Comparison of ENCODE assay signal across 9 cellular contexts in the genomic region with DNA sequence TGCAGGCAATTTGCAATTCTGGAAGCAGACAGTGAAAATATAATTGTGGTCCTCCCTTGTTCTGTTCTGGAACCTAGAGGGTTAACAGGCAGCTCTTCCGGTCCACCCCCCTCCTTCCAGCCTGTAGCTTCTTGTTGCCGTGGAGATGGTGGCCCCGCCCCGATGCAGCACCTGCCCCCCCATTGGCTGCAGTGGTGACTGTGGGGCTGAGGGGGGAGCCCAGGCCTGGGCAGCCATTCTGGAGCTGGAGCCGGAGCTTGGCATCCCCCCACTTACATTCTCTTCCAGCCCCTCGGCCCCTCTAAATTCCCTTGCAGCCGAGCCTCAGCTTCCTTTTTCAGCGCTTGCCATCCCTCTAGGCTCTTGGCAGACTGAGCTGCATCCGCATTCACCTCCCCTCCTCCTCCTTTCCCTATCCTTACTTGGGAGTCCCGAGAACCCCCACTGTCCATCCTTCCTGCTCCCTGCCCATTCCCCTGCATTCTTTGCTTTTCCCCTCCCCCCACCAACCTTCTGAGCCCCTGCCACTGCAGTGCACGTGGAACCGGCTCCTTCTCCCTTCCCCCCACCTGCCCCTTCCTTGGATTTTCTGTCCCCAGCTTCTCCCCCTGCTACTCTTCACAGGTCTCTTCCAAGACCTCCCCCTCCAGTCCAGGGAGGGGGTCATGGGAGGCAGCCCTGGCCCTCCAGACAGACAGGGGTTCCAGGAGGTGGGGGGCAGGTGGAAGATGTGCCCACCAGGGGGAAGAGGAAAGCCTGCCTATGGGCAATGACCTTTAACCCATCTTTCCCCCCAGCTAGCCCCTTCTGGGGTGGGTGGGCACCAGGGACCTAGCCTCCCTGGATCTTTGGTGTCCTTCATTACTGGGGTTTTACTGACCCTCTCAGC. TPM values are rescaled to one million over a fixed set of nuclear protein-coding genes. Genes with fewer than 3 reads are reported as not detected.
DNase-seq lines count a peak whose midpoint lies in the region; ATAC-seq and TF ChIP-seq lines count a peak whose summit lies in the region.
"Had no signal": no experiment of that assay in that cellular context is flagged by ENCODE, and none has a peak within 500 bp of the region (broad histone marks: within the 10 kb centered on the region; RNA-seq: fewer than 3 reads in every experiment).

No MANE protein-coding gene starts in this region.

- H3K4me1 Mint-ChIP-seq in activated CD8-positive, alpha-beta T cell treated with anti-CD3 and anti-CD28 coated beads, Interleukin-2, amount 10 ng/mL, durations not matched to agents 7 days and 5 days (ENCODE audit: low read depth): peaks cover 65% of the 10 kb centered on the region
- H3K4me1 Mint-ChIP-seq in endothelial cell (ENCODE audit: unreplicated experiment) (peaks cover 66% of the 10 kb centered on the region), natural killer cell (peaks cover 57 to 74% of the 10 kb centered on the region in 2 donors)

- no peaks in the 10 kb centered on the region for H3K9me3 ChIP-seq in stomach smooth muscle (ENCODE audit: control insufficient read depth in 2 of 2, low read length in 2 of 2)
- H3K9me3 ChIP-seq: tibial artery had no signal

- H3K4me3 ChIP-seq in AG10803 (ENCODE audit: low read length) (no peak overlapping the region), stomach smooth muscle (ENCODE audit: low read length in 2 of 2) (peak overlapping the region in 1 of 2 donors; percentile 59)
- H3K4me3 ChIP-seq: tibial artery had no signal

- H3K4me3 Mint-ChIP-seq in activated CD8-positive, alpha-beta T cell treated with anti-CD3 and anti-CD28 coated beads, Interleukin-2, amount 10 ng/mL, durations not matched to agents 7 days and 5 days: peak overlapping the region; percentile 84
- peak overlapping the region; percentile 56 for H3K4me3 Mint-ChIP-seq in endothelial cell (ENCODE audit: unreplicated experiment)
- peak overlapping the region; percentile 89 for H3K4me3 Mint-ChIP-seq in natural killer cell

- intact Hi-C loops in natural killer cell (cut with micrococcal nuclease): no loop called here

- POLR2A ChIA-PET in activated CD8-positive, alpha-beta T cell treated with anti-CD3 and anti-CD28 coated beads, Interleukin-2, amount 10 ng/mL, durations not matched to agents 7 days and 5 days (lab: Charles Lee): interaction anchor here (0.5 to 3.0 kb wide), 16 partner anchors 8 to 154 kb away, joined by 3 to 23 read pairs (median 5); a partner anchor contains a TSS

- H3K36me3 Mint-ChIP-seq in activated CD8-positive, alpha-beta T cell treated with anti-CD3 and anti-CD28 coated beads, Interleukin-2, amount 10 ng/mL, durations not matched to agents 7 days and 5 days (ENCODE audit: low read depth): peaks cover 15% of the 10 kb centered on the region
- H3K36me3 Mint-ChIP-seq in endothelial cell (ENCODE audit: low read depth, unreplicated experiment) (peaks cover 17% of the 10 kb centered on the region), natural killer cell (no peaks in the 10 kb centered on the region)

- no peaks in the 10 kb centered on the region for H3K9me3 Mint-ChIP-seq in activated CD8-positive, alpha-beta T cell treated with anti-CD3 and anti-CD28 coated beads, Interleukin-2, amount 10 ng/mL, durations not matched to agents 7 days and 5 days (ENCODE audit: insufficient read depth)
- H3K9me3 Mint-ChIP-seq in endothelial cell (ENCODE audit: unreplicated experiment) (no peaks in the 10 kb centered on the region), natural killer cell (no peaks in the 10 kb centered on the region)

- ATAC-seq in GM19025 (IDR thresholded peaks at IDR 0.05; ENCODE audit: low read depth, unreplicated experiment): peak; percentile 54
- peak; percentile 67 for ATAC-seq in activated CD8-positive, alpha-beta T cell treated with anti-CD3 and anti-CD28 coated beads, Interleukin-2, amount 10 ng/mL, durations not matched to agents 7 days and 5 days
- ATAC-seq in natural killer cell: peak; percentile 61 to 82 (median 76)
- ATAC-seq in HG03025 (IDR thresholded peaks at IDR 0.05; ENCODE audit: low FRiP score, unreplicated experiment): no peak

- H3K27ac ChIP-seq in stomach smooth muscle (ENCODE audit: low read length): peak overlapping the region; percentile 91

- peak; percentile 42 for DNase-seq in AG10803 (ENCODE audit: low read depth)
- peak; percentile 78 for DNase-seq in NCI-H510A treated with DMSO at 0.1 percent for 48 hours (lab: John Stamatoyannopoulos, UW)
- peak; percentile 93 for DNase-seq in activated CD8-positive, alpha-beta T cell treated with anti-CD3 and anti-CD28 coated beads, Interleukin-2, amount 10 ng/mL, durations not matched to agents 7 days and 5 days
- DNase-seq in endothelial cell (ENCODE audit: low spot score): peak; percentile 84
- DNase-seq in natural killer cell: peak; percentile 83

- H3K9ac ChIP-seq in stomach smooth muscle (ENCODE audit: low read length in 2 of 2): peak overlapping the region; percentile 5 to 21

- peaks cover 67% of the 10 kb centered on the region for H3K4me1 ChIP-seq in stomach smooth muscle (ENCODE audit: control insufficient read depth, insufficient read depth, low read length)

- H3K27me3 Mint-ChIP-seq in activated CD8-positive, alpha-beta T cell treated with anti-CD3 and anti-CD28 coated beads, Interleukin-2, amount 10 ng/mL, durations not matched to agents 7 days and 5 days (ENCODE audit: low read depth): no peaks in the 10 kb centered on the region
- H3K27me3 Mint-ChIP-seq in endothelial cell (ENCODE audit: unreplicated experiment) (peaks cover 15% of the 10 kb centered on the region), natural killer cell (ENCODE audit: low read depth in 2 of 2) (no peaks in the 10 kb centered on the region)

- peaks cover 8% of the 10 kb centered on the region in 2 donors for H3K36me3 ChIP-seq in stomach smooth muscle (ENCODE audit: control insufficient read depth in 2 of 2, insufficient read depth in 2 of 2, low read length in 2 of 2)

- CTCF ChIA-PET in activated CD8-positive, alpha-beta T cell treated with anti-CD3 and anti-CD28 coated beads, Interleukin-2, amount 10 ng/mL, durations not matched to agents 7 days and 5 days (lab: Charles Lee): interaction anchor here (0.8 to 4.1 kb wide), 19 partner anchors 8 to 356 kb away, joined by 3 to 21 read pairs (median 4); a partner anchor contains a TSS

- no peaks in the 10 kb centered on the region for H3K27me3 ChIP-seq in stomach smooth muscle (ENCODE audit: control insufficient read depth in 1 of 2, insufficient read depth in 2 of 2, low read length in 2 of 2)
- H3K27me3 ChIP-seq: tibial artery had no signal

- peak overlapping the region; percentile 86 for H3K27ac Mint-ChIP-seq in activated CD8-positive, alpha-beta T cell treated with anti-CD3 and anti-CD28 coated beads, Interleukin-2, amount 10 ng/mL, durations not matched to agents 7 days and 5 days
- peak overlapping the region; percentile 93 for H3K27ac Mint-ChIP-seq in endothelial cell (ENCODE audit: unreplicated experiment)
- peak overlapping the region; percentile 88 to 92 for H3K27ac Mint-ChIP-seq in natural killer cell

- no peak for TF ChIP-seq CTCF in AG10803 (conservative IDR thresholded peaks at IDR 0.05; ENCODE audit: low read length)
- no peak for TF ChIP-seq CTCF in endothelial cell (IDR thresholded peaks at IDR 0.05; ENCODE audit: unreplicated experiment)
- no peak for TF ChIP-seq CTCF in natural killer cell (IDR thresholded peaks at IDR 0.05)

RNA-seq across cellular contexts. Expression of a gene that starts 11.4 kb away (rescaled TPM):
- total RNA-seq in activated CD8-positive, alpha-beta T cell treated with anti-CD3 and anti-CD28 coated beads, Interleukin-2, amount 10 ng/mL, durations not matched to agents 7 days and 5 days: 10 to 100 TPM; 42.0 to 48.2 TPM
- total RNA-seq in endothelial cell (ENCODE audit: unreplicated experiment): 48.6 TPM
- total RNA-seq in natural killer cell: 10 to 100 TPM; 43.5 to 61.6 (median 55.8) TPM

RNA-seq across cellular contexts. Expression of a gene that starts 13.3 kb away (rescaled TPM):
- total RNA-seq in activated CD8-positive, alpha-beta T cell treated with anti-CD3 and anti-CD28 coated beads, Interleukin-2, amount 10 ng/mL, durations not matched to agents 7 days and 5 days: 100 to 1,000 TPM; 179 to 187 TPM
- total RNA-seq in endothelial cell (ENCODE audit: unreplicated experiment) (163 TPM), natural killer cell (100 to 1,000 TPM; 166 to 186 (median 184) TPM)

RNA-seq across cellular contexts. Expression of a gene that starts 20.4 kb away (rescaled TPM):
- total RNA-seq in activated CD8-positive, alpha-beta T cell treated with anti-CD3 and anti-CD28 coated beads, Interleukin-2, amount 10 ng/mL, durations not matched to agents 7 days and 5 days: 10 to 100 TPM; 35.9 to 36.5 TPM
- 60.0 TPM for total RNA-seq in endothelial cell (ENCODE audit: unreplicated experiment)
- 100 to 1,000 TPM; 262 to 392 (median 322) TPM for total RNA-seq in natural killer cell

RNA-seq across cellular contexts. Expression of a gene that starts 23.1 kb away (rescaled TPM):
- 1 to 10 TPM; 7.3 to 9.0 TPM for total RNA-seq in activated CD8-positive, alpha-beta T cell treated with anti-CD3 and anti-CD28 coated beads, Interleukin-2, amount 10 ng/mL, durations not matched to agents 7 days and 5 days
- total RNA-seq in endothelial cell (ENCODE audit: unreplicated experiment): 18.7 TPM
- total RNA-seq in natural killer cell: 1 to 10 TPM; 3.8 to 5.1 (median 3.9) TPM

RNA-seq across cellular contexts. Expression of a gene that starts 39.6 kb away (rescaled TPM):
- total RNA-seq in activated CD8-positive, alpha-beta T cell treated with anti-CD3 and anti-CD28 coated beads, Interleukin-2, amount 10 ng/mL, durations not matched to agents 7 days and 5 days: 100 to 1,000 TPM; 175 to 180 TPM
- total RNA-seq in endothelial cell (ENCODE audit: unreplicated experiment): 19.0 TPM
- total RNA-seq in natural killer cell: 1 to 10 TPM; 2.7 to 4.6 (median 3.3) TPM

Comparison
In these comparisons a context has a peak if more than half of its experiments do, and no peak if none do; other contexts are left out.
1. DNase-seq: peak in every context shown above with its lines; median percentile 93 in activated CD8-positive, alpha-beta T cell treated with anti-CD3 and anti-CD28 coated beads, Interleukin-2, amount 10 ng/mL, durations not matched to agents 7 days and 5 days; 84 in endothelial cell; 83 in natural killer cell; 78 in NCI-H510A treated with DMSO at 0.1 percent for 48 hours; 42 in AG10803.